16 cellular contexts compared by ENCODE assay signal in genomic region chr11:99320769-99321290, GRCh38.
DNase-seq lines count a peak whose midpoint lies in the region; ATAC-seq and TF ChIP-seq lines count a peak whose summit lies in the region.
"Had no signal": no experiment of that assay in that cellular context is flagged by ENCODE, and none has a peak within 500 bp of the region (broad histone marks: within the 10 kb centered on the region; RNA-seq: fewer than 3 reads in every experiment).

No MANE protein-coding gene starts in this region.

- H3K9me2 ChIP-seq in GM23248 (ENCODE audit: insufficient read depth): no peaks in the 10 kb centered on the region
- H3K9me2 ChIP-seq in PC-3 (replicated peaks; ENCODE audit: low read length): no peaks in the 10 kb centered on the region

- no peaks in the 10 kb centered on the region for H3K36me3 ChIP-seq in GM23248 (ENCODE audit: low read depth)
- no peaks in the 10 kb centered on the region for H3K36me3 ChIP-seq in PC-3 (ENCODE audit: low read depth, low read length)
- H3K36me3 ChIP-seq in mammary epithelial cell (ENCODE audit: insufficient read depth, low read length): no peaks in the 10 kb centered on the region
- H3K36me3 ChIP-seq: BE2C had no signal

- no peak for TF ChIP-seq CTCF in PC-3 (conservative IDR thresholded peaks at IDR 0.05; ENCODE audit: low read depth, low read length)
- no peak for TF ChIP-seq CTCF in mammary epithelial cell (conservative IDR thresholded peaks at IDR 0.05 in 1 of 2, IDR thresholded peaks at IDR 0.05 in 1 of 2; ENCODE audit: extremely low read depth in 1 of 2, insufficient read depth in 1 of 2, low read depth in 1 of 2, low read length in 2 of 2)
- TF ChIP-seq CTCF in fibroblast of mammary gland (conservative IDR thresholded peaks at IDR 0.05; ENCODE audit: control insufficient read depth, insufficient read depth, low read depth, low read length): no peak
- TF ChIP-seq CTCF in coronary artery (IDR thresholded peaks at IDR 0.05): no peak

- no peaks in the 10 kb centered on the region for H3F3A ChIP-seq in GM23248 (ENCODE audit: insufficient read depth)
- H3F3A ChIP-seq in PC-3 (ENCODE audit: low read length, unreplicated experiment): no peaks in the 10 kb centered on the region

- no peaks in the 10 kb centered on the region for H3K79me2 ChIP-seq in GM23248 (ENCODE audit: insufficient read depth)
- H3K79me2 ChIP-seq in PC-3 (ENCODE audit: low read length): no peaks in the 10 kb centered on the region
- H3K79me2 ChIP-seq in mammary epithelial cell (ENCODE audit: insufficient read depth, low read length): no peaks in the 10 kb centered on the region

- intact Hi-C loops in PC-3 (cut with micrococcal nuclease) (no loop called here), mammary epithelial cell (cut with micrococcal nuclease) (no loop called here)

- POLR2A ChIA-PET in PC-3 (lab: Charles Lee; ENCODE audit: unreplicated experiment): no interaction called here

- H3K27ac ChIP-seq in GM23248 (no peak overlapping the region), PC-3 (ENCODE audit: low read length) (no peak overlapping the region), mammary epithelial cell (ENCODE audit: insufficient read depth, low read depth, low read length) (no peak overlapping the region), coronary artery (no peak overlapping the region)
- H3K27ac ChIP-seq: C4-2B had no signal

- H3K27me3 ChIP-seq in GM23248 (replicated peaks; ENCODE audit: insufficient read depth): no peaks in the 10 kb centered on the region
- no peaks in the 10 kb centered on the region for H3K27me3 ChIP-seq in PC-3 (ENCODE audit: low read length)
- no peaks in the 10 kb centered on the region for H3K27me3 ChIP-seq in mammary epithelial cell (ENCODE audit: insufficient read depth, low read length)
- H3K27me3 ChIP-seq: BE2C had no signal

- dilution Hi-C loops in mammary epithelial cell (cut with HindIII; ENCODE audit: low sequenced_read_pairs): no loop called here

- no peak overlapping the region for H3K9ac ChIP-seq in GM23248
- no peak overlapping the region for H3K9ac ChIP-seq in PC-3 (ENCODE audit: low read length)
- no peak overlapping the region for H3K9ac ChIP-seq in mammary epithelial cell (ENCODE audit: insufficient read depth, low read length)

- no peaks in the 10 kb centered on the region for H4K20me1 ChIP-seq in GM23248 (ENCODE audit: insufficient read depth)
- no peaks in the 10 kb centered on the region for H4K20me1 ChIP-seq in PC-3 (ENCODE audit: low read length)
- no peaks in the 10 kb centered on the region for H4K20me1 ChIP-seq in mammary epithelial cell (ENCODE audit: insufficient read depth, low read length)

- in situ Hi-C loops in GM23248 (cut with MboI) (no loop called here), mammary epithelial cell (cut with MboI; ENCODE audit: low sequenced_read_pairs in 2 of 2) (no loop called here)

- H3K4me2 ChIP-seq in GM23248 (ENCODE audit: unreplicated experiment): no peak overlapping the region
- no peak overlapping the region for H3K4me2 ChIP-seq in PC-3 (ENCODE audit: low read length)
- H3K4me2 ChIP-seq in mammary epithelial cell (ENCODE audit: insufficient read depth, low read depth, low read length): no peak overlapping the region
- H3K4me2 ChIP-seq: GM23338 had no signal

- CTCF ChIA-PET in PC-3 (lab: Charles Lee): no interaction called here
- CTCF ChIA-PET in mammary epithelial cell (lab: Charles Lee; ENCODE audit: low non-redundant PET): no interaction called here

- H3K9me3 ChIP-seq in GM23248 (ENCODE audit: low read depth) (no peaks in the 10 kb centered on the region), PC-3 (ENCODE audit: low read length) (no peaks in the 10 kb centered on the region), mammary epithelial cell (replicated peaks; ENCODE audit: insufficient read depth, low read length) (no peaks in the 10 kb centered on the region)
- H3K9me3 ChIP-seq: BE2C had no signal

- no TSS peak for BruUV-seq in PC-3 (replicated peaks; lab: Mats Ljungman, UMichigan)
- BruUV-seq in mammary epithelial cell (replicated peaks; lab: Mats Ljungman, UMichigan): no TSS peak

- DNase-seq in GM23248: peak; percentile 25
- peak; percentile 25 for DNase-seq in PC-3
- no peak for DNase-seq in mammary epithelial cell
- DNase-seq in fibroblast of mammary gland (ENCODE audit: low read depth): peak; percentile 20
- DNase-seq in coronary artery (ENCODE audit: low spot score): no peak
- no peak for DNase-seq in NCI-H1048 (lab: John Stamatoyannopoulos, UW)
- no peak for DNase-seq in NCI-H446 (lab: John Stamatoyannopoulos, UW)
- DNase-seq: BE2C; CD4-positive, alpha-beta memory T cell; COR-L47; DND-41; GF-D8; H7 had no signal

- WGBS in GM23248 (ENCODE audit: low coverage in 1 of 2, low lambda C conversion rate in 2 of 2, missing lambda C conversion rate in 2 of 2), 2 experiments: 40 to 53% methylated on average over 4 of the region's 4 CpGs
- 49% methylated on average over 4 of the region's 4 CpGs for WGBS in mammary epithelial cell (ENCODE audit: low coverage, missing lambda C conversion rate)

- ATAC-seq in PC-3 (no peak), HG03159 (IDR thresholded peaks at IDR 0.05; ENCODE audit: unreplicated experiment) (no peak)
- ATAC-seq: GM23338 had no signal

- H3K4me1 ChIP-seq in GM23248 (ENCODE audit: insufficient read depth) (peaks cover 23% of the 10 kb centered on the region), PC-3 (ENCODE audit: insufficient read depth, low read length) (peaks cover 8% of the 10 kb centered on the region), mammary epithelial cell (ENCODE audit: insufficient read depth, low read length) (peaks cover 3% of the 10 kb centered on the region)

- H2AFZ ChIP-seq in GM23248: no peak overlapping the region
- no peak overlapping the region for H2AFZ ChIP-seq in PC-3 (ENCODE audit: low read length)
- peak overlapping the region; percentile 21 for H2AFZ ChIP-seq in mammary epithelial cell (ENCODE audit: low read depth, low read length)
- H2AFZ ChIP-seq: GM23338 had no signal

- no peak overlapping the region for H3K4me3 ChIP-seq in GM23248
- no peak overlapping the region for H3K4me3 ChIP-seq in PC-3 (ENCODE audit: low read length)
- H3K4me3 ChIP-seq in mammary epithelial cell (replicated peaks in 1 of 3; ENCODE audit: insufficient read depth in 1 of 3, low read depth in 2 of 3, low read length in 3 of 3): no peak overlapping the region
- H3K4me3 ChIP-seq in fibroblast of mammary gland (ENCODE audit: control insufficient read depth, low read depth, low read length): no peak overlapping the region
- no peak overlapping the region for H3K4me3 ChIP-seq in coronary artery
- H3K4me3 ChIP-seq: GM23338 had no signal

Comparison
In these comparisons a context has a peak if more than half of its experiments do, and no peak if none do; other contexts are left out.
1. DNase-seq: peak in GM23248 (single experiment), PC-3 (single experiment) and fibroblast of mammary gland (single experiment); none in mammary epithelial cell (single experiment), coronary artery (single experiment), NCI-H1048 (single experiment) and NCI-H446 (0 of 2).